8 cellular contexts compared by ENCODE assay signal in the genomic region with DNA sequence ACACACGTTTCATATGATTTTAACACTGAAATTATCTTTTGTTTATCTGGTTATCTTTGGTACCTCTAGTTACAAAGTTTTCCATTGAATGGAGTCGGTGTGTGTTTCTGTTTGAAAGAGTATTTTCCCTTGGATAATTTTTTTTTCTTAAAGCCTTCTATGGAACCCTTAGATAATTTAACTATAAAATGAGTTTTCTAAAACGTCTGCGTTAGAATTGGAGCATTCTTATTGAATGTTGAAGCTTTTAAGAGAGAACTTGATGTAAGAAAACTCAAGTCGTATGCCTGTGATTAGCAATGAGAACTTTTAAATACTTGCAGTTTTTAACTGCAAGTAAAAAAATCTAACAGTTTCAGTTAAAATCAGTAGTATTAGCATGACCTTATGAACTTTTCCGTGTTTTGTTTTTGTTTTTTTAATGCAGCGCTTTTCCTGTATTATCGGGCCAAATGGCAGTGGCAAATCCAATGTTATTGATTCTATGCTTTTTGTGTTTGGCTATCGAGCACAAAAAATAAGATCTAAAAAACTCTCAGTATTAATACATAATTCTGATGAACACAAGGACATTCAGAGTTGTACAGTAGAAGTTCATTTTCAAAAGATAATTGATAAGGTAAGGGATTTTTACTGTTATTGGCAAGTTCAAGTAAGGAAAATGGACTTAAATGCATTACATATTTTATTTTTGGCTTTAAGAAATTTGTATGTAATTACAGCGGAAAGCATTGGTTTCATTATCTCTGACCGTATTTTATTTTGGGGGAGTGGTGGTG. TPM values are rescaled to one million over a fixed set of nuclear protein-coding genes. Genes with fewer than 3 reads are reported as not detected.
A peak's percentile ranks its signal among the peaks of the same experiment; 100 is the strongest.
DNase-seq lines count a peak whose midpoint lies in the region; ATAC-seq and TF ChIP-seq lines count a peak whose summit lies in the region.

No MANE protein-coding gene starts in this region.

- H3K27me3 Mint-ChIP-seq in mesothelial cell of epicardium (ENCODE audit: low read depth), result no peaks in the 10 kb centered on the region

- DNase-seq in AG10803 (ENCODE audit: low read depth) (no peak), HL-60 (ENCODE audit: low read depth in 1 of 2, low spot score in 1 of 2) (no peak), astrocyte of the hippocampus (ENCODE audit: low read depth, low spot score) (peak; percentile 52), mesothelial cell of epicardium (ENCODE audit: low spot score in 2 of 2, unreplicated experiment in 2 of 2) (no peak), SIG-M5 treated with dmso at 0.1 percent for 504 hours (lab: John Stamatoyannopoulos, UW; ENCODE audit: unreplicated experiment) (no peak), SW 1271 (lab: John Stamatoyannopoulos, UW) (no peak)

- peak overlapping the region; percentile 67 for H3K27ac Mint-ChIP-seq in mesothelial cell of epicardium

- H3K27me3 ChIP-seq in HL-60 (ENCODE audit: insufficient read depth, poor library complexity, severe bottlenecking), result no peaks in the 10 kb centered on the region

- H3K4me3 ChIP-seq in AG10803 (ENCODE audit: low read length) (peak overlapping the region; percentile 81), HL-60 (replicated peaks; ENCODE audit: insufficient read depth, low read length) (peak overlapping the region; percentile 52)

- H3K4me1 Mint-ChIP-seq in mesothelial cell of epicardium, result peaks cover 41% of the 10 kb centered on the region

- H3K9me3 Mint-ChIP-seq in mesothelial cell of epicardium, result no peaks in the 10 kb centered on the region

- TF ChIP-seq CTCF in AG10803 (conservative IDR thresholded peaks at IDR 0.05; ENCODE audit: low read length) (no peak), HL-60 (IDR thresholded peaks at IDR 0.05; ENCODE audit: insufficient read depth, low read length) (no peak), mesothelial cell of epicardium (IDR thresholded peaks at IDR 0.05; ENCODE audit: unreplicated experiment) (no peak)

- H3K27ac ChIP-seq in HL-60 (replicated peaks), result peak overlapping the region; percentile 7; the same call in 1 of the 2 replicates

- ATAC-seq in HG03159 (IDR thresholded peaks at IDR 0.05; ENCODE audit: unreplicated experiment) (no peak), GM21717 (IDR thresholded peaks at IDR 0.05; ENCODE audit: unreplicated experiment) (no peak)

- peaks cover 2% of the 10 kb centered on the region for H3K36me3 Mint-ChIP-seq in mesothelial cell of epicardium

- H3K4me3 Mint-ChIP-seq in mesothelial cell of epicardium, result peak overlapping the region; percentile 51

RNA-seq across cellular contexts. Expression of a gene that starts 3.0 kb away (rescaled TPM):
- 50.7 to 57.4 TPM (median 53.2 TPM) in 3 replicates for total RNA-seq in mesothelial cell of epicardium

RNA-seq across cellular contexts. Expression of a gene that starts 3.4 kb away (rescaled TPM):
- total RNA-seq in mesothelial cell of epicardium, result 34.9 to 37.9 TPM (median 35.2 TPM) in 3 replicates

RNA-seq across cellular contexts. Expression of a gene that starts 47.1 kb away (rescaled TPM):
- total RNA-seq in mesothelial cell of epicardium, result 20.1 to 23.0 TPM (median 21.1 TPM) in 3 replicates
